In the genomic region with DNA sequence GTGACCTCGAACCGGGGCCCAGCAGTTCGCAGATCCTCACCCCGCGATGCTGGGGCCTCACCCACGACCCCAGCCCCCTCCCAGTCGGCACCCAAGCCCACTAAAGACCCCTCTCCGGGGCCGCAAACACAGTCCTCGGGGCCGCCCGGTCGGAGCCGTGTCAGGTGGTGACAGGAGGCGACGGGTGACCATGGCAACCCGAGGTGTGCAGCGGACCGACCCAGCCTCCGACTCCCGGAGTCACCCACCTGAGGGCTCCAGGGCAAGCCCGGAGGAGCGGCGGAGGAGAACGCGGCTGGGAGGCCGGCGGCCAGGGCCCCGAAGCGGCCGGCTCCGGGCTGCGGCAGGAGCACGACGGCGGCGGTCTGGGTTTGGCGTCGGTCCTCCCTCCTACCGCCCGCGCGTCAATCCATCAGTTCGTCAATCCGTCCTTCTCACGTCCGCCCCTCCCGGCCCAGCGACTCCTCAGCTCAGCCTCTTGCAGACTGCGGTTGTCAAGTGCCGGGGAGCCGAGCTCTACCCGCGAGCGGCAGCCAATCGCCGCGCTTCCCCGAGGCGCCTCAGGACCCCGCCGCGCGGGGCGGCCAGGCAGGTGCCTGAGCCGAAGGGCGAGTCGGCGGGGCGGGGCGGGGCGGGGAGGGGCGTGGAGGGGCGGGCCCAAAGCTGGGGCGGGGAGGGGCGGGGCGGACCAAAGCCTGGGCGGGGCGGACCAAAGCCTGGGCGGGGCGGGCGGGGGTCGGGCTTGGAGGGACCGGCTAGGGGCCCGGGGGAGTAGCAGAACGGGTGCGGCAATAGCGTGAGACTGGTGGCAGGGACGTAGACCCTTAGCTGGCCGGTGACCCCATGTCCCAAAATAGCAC, we compare ENCODE assay signal across 8 cellular contexts. TPM values are rescaled to one million over a fixed set of nuclear protein-coding genes. Genes with fewer than 3 reads are reported as not detected.
DNase-seq lines count a peak whose midpoint lies in the region; ATAC-seq, FAIRE-seq and TF ChIP-seq lines count a peak whose summit lies in the region.

A gene (minus strand): TSS at position 489 of the 860 bp plus-strand sequence. CDS start 18,590 bp downstream, outside the sequence.

- DNase-seq in NCI-H187 (lab: John Stamatoyannopoulos, UW) (peak; percentile 85 to 94), T-helper 2 cell (peak; percentile 90 to 99 (median 96)), ascending aorta (ENCODE audit: low spot score in 2 of 2) (peak; percentile 84 to 97), right cardiac atrium (peak; percentile 95 to 98 (median 98)), pulmonary artery endothelial cell (ENCODE audit: low read depth, low spot score) (peak; percentile 92), urothelium cell line (ENCODE audit: low spot score) (peak; percentile 100)

- no peaks in the 10 kb centered on the region for H3K36me3 ChIP-seq in ascending aorta

- no peak for TF ChIP-seq CTCF in ascending aorta (IDR thresholded peaks at IDR 0.05)

- H3K4me1 ChIP-seq in ascending aorta (peaks cover 0 to 5% of the 10 kb centered on the region in 2 donors), right cardiac atrium (ENCODE audit: control insufficient read depth, insufficient read depth, low read length) (no peaks in the 10 kb centered on the region)

- ATAC-seq in GM18502 (IDR thresholded peaks at IDR 0.05; ENCODE audit: poor library complexity, unreplicated experiment) (peak; percentile 95), HG02943 (IDR thresholded peaks at IDR 0.05; ENCODE audit: low read depth, unreplicated experiment) (peak; percentile 92), right cardiac atrium (peak; percentile 98 to 99)

- H3K27ac ChIP-seq in ascending aorta (peak within 1 kb of the TSS; percentile 83 to 86), right cardiac atrium (ENCODE audit: low read length) (peak within 1 kb of the TSS; percentile 73)

- FAIRE-seq in urothelium cell line (lab: Jason Lieb, UNC), result peak; percentile 70

- WGBS in right cardiac atrium, result under 1% methylated on average over 90 of the region's 90 CpGs

- H3K9me3 ChIP-seq in ascending aorta, result no peaks in the 10 kb centered on the region
- no peaks in the 10 kb centered on the region for H3K9me3 ChIP-seq in right cardiac atrium (ENCODE audit: control insufficient read depth, low read length)

- peak within 1 kb of the TSS; percentile 78 to 94 for H3K4me3 ChIP-seq in ascending aorta
- H3K4me3 ChIP-seq in right cardiac atrium (ENCODE audit: low read length), result peak within 1 kb of the TSS; percentile 95

- H3K27me3 ChIP-seq in ascending aorta, result no peaks in the 10 kb centered on the region
- H3K27me3 ChIP-seq in right cardiac atrium (ENCODE audit: control insufficient read depth, insufficient read depth), result no peaks in the 10 kb centered on the region

- intact Hi-C loops in ascending aorta (cut with DNase I), result loop anchor here (1.0 to 5.0 kb wide), 4 partner anchors 34 to 79 kb away; a partner anchor contains a TSS
- intact Hi-C loops in right cardiac atrium (cut with DNase I), result no loop called here

RNA-seq across cellular contexts. Expression of the gene that starts here (rescaled TPM):
- total RNA-seq in ascending aorta (11.8 TPM), right cardiac atrium (10 to 100 TPM; 14.6 to 19.0 (median 16.6) TPM), pulmonary artery endothelial cell (18.7 and 21.2 TPM in 2 replicates)
- polyA plus RNA-seq in right cardiac atrium, result 5.2 TPM

Comparison
In these comparisons a context has a peak if more than half of its experiments do, and no peak if none do; other contexts are left out.
1. Peak in every context shown above with its lines: DNase-seq, ATAC-seq, H3K4me3 ChIP-seq and H3K27ac ChIP-seq.